Comparison of ENCODE assay signal across 8 cellular contexts in the genomic region with DNA sequence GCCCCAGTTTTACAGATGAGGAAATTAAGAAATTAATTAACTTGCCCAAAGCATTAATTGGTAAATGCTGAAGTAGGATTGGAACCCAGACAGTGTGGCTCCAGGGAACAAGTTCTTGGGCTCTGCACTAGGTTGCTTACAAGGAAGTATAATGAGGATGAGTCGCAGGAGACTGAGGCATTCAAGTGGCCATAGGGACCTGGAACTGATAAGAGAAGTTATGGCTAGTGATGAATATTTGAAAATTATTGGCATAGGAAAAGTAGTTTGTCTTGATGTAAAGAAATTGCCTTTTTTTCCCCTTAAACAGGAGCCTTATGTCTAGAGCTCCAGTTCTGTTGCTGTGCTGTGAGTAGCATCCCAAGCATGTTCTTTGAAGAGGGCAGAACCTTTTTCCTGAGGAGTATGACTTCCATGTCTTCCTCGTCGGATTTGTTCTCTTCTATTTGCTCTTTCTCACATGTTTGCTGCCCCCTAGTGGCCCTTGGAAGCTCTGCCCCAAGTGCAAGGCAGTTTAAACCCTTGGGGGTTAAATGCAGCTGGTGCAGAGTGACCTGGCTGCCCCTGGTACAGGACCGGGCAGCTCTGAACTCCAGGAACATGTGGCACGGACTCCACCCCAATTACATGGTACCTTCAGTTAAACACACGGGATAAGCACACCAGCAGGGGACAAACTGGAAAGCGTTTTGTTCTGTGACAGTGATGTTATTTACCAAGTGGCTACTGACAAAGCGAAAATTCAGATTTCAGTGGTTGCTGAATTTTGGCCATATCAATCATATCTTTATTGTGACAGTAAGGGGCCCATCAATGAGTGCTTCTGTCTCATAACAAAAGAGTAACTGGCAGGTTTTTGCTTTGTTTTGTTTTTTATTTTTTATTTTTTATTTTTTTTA.
DNase-seq lines count a peak whose midpoint lies in the region; ATAC-seq, FAIRE-seq and TF ChIP-seq lines count a peak whose summit lies in the region.

No MANE protein-coding gene starts in this region.

- POLR2A ChIA-PET in CD8-positive, alpha-beta T cell (lab: Charles Lee) = no interaction called here

- no peaks in the 10 kb centered on the region for H3K36me3 ChIP-seq in CD8-positive, alpha-beta T cell (ENCODE audit: insufficient read depth, low read length)
- H3K36me3 ChIP-seq in neutrophil = no peaks in the 10 kb centered on the region

- DNase-seq in CD8-positive, alpha-beta T cell = peak in 6 of 7 experiments; percentile 35 to 71 (median 52)
- peak; percentile 82 for DNase-seq in KBM-7
- peak; percentile 74 for DNase-seq in RCC 7860 (ENCODE audit: low spot score)
- peak; percentile 75 for DNase-seq in activated T-cell treated with anti-CD3 and anti-CD28 coated beads, Interleukin-2, amount 50 U/mL, for 48 hours
- DNase-seq in fibroblast of the aortic adventitia (ENCODE audit: low read depth) = peak; percentile 91
- DNase-seq in substantia nigra (lab: John Stamatoyannopoulos, UW) = peak in 38 of 49 donors; percentile 2 to 72 (median 37)

- no peak overlapping the region for H3K4me3 ChIP-seq in CD8-positive, alpha-beta T cell (ENCODE audit: low read depth, low read length)
- no peak overlapping the region for H3K4me3 ChIP-seq in fibroblast of the aortic adventitia (ENCODE audit: low read depth, low read length)
- no peak overlapping the region for H3K4me3 ChIP-seq in neutrophil (ENCODE audit: low read depth in 1 of 2, low read length in 1 of 2)

- ATAC-seq in CD8-positive, alpha-beta T cell = no peak
- ATAC-seq in GM19463 (IDR thresholded peaks at IDR 0.05; ENCODE audit: unreplicated experiment) = peak; percentile 87

- H3K9me3 Mint-ChIP-seq in CD8-positive, alpha-beta T cell = no peaks in the 10 kb centered on the region

- H3K36me3 Mint-ChIP-seq in CD8-positive, alpha-beta T cell = no peaks in the 10 kb centered on the region

- peaks cover 26% of the 10 kb centered on the region for H3K27me3 Mint-ChIP-seq in CD8-positive, alpha-beta T cell (ENCODE audit: low read depth)

- peak; percentile 83 for TF ChIP-seq CTCF in CD8-positive, alpha-beta T cell (IDR thresholded peaks at IDR 0.05)
- TF ChIP-seq CTCF in fibroblast of the aortic adventitia (IDR thresholded peaks at IDR 0.05; ENCODE audit: insufficient read depth, low read length) = peak; percentile 95
- TF ChIP-seq CTCF in neutrophil (IDR thresholded peaks at IDR 0.05) = peak; percentile 80

- H3K4me1 ChIP-seq in CD8-positive, alpha-beta T cell (ENCODE audit: insufficient read depth, low read length) = no peaks in the 10 kb centered on the region
- no peaks in the 10 kb centered on the region for H3K4me1 ChIP-seq in neutrophil (ENCODE audit: control insufficient read depth in 1 of 2, insufficient read depth in 1 of 2, low read depth in 1 of 2, low read length in 1 of 2)

- no peak overlapping the region for H3K4me3 Mint-ChIP-seq in CD8-positive, alpha-beta T cell

- CTCF ChIA-PET in CD8-positive, alpha-beta T cell (lab: Charles Lee) = interaction anchor here (0.6 to 2.2 kb wide), 15 partner anchors 8 to 583 kb away, joined by 3 to 11 read pairs (median 4); no protein-coding TSS in a partner anchor

- in situ Hi-C loops in KBM-7 (cut with MboI; ENCODE audit: low pct_unique_long_range_greater_than_20kb, low sequenced_read_pairs) = no loop called here

- no peaks in the 10 kb centered on the region for H3K9me3 ChIP-seq in CD8-positive, alpha-beta T cell (ENCODE audit: low read length)
- no peaks in the 10 kb centered on the region for H3K9me3 ChIP-seq in neutrophil

- intact Hi-C loops in CD8-positive, alpha-beta T cell (cut with DNase I, micrococcal nuclease) = loop anchor here (1.0 to 5.0 kb wide), 5 partner anchors 319 to 578 kb away; no protein-coding TSS in a partner anchor

- no peak overlapping the region for H3K27ac ChIP-seq in CD8-positive, alpha-beta T cell (ENCODE audit: low read depth, low read length)
- H3K27ac ChIP-seq in neutrophil (no peak overlapping the region), substantia nigra (ENCODE audit: low read depth, low read length, poor library complexity, severe bottlenecking) (no peak overlapping the region)

- H3K27me3 ChIP-seq in CD8-positive, alpha-beta T cell (ENCODE audit: insufficient read depth, low read length) = no peaks in the 10 kb centered on the region
- H3K27me3 ChIP-seq in neutrophil = peaks cover 11% of the 10 kb centered on the region

- no peak overlapping the region for H3K27ac Mint-ChIP-seq in CD8-positive, alpha-beta T cell

- no peaks in the 10 kb centered on the region for H3K4me1 Mint-ChIP-seq in CD8-positive, alpha-beta T cell (ENCODE audit: low read depth)

- FAIRE-seq in RCC 7860 (lab: Jason Lieb, UNC) = peak; percentile 67

Comparison
In these comparisons a context has a peak if more than half of its experiments do, and no peak if none do; other contexts are left out.
1. DNase-seq: peak in every context shown above with its lines; median percentile 91 in fibroblast of the aortic adventitia; 82 in KBM-7; 75 in activated T-cell treated with anti-CD3 and anti-CD28 coated beads, Interleukin-2, amount 50 U/mL, for 48 hours; 74 in RCC 7860; 52 in CD8-positive, alpha-beta T cell; 37 in substantia nigra.